Comparison of ENCODE assay signal across 10 cellular contexts in the genomic region with DNA sequence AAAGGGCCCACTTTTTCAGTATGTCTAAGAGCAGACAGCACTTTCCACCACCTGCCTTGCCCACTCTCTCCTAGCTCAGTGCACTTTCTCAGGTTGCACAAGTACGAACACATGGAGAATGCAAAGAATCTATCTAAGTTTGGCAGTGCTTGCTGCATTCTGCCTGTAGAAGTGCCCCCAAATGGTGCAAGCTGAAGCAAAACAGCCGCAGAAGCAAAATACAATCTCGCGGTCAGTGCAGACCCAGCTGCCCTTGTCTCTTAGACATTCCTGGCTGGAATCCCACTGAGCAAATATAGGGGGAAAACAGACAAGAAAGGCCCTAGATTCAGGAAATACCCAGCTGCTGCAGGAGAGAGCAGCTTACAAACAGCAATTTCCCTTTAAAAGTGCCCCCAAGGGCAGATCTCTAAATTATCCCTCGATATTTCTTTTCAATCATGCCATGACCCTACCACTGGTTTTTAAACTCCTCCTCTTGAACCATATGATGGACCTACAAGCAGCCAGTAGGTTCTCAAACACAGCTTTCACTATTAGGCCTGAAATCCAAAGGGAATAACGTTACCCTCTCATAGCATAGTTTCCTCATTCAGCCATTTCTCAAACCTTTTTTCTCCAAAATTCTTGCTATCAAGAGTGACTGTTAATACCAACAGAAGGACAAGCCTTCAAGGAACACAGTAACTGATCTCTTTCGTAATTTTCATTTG.
DNase-seq lines count a peak whose midpoint lies in the region; ATAC-seq and TF ChIP-seq lines count a peak whose summit lies in the region.
"Had no signal": no experiment of that assay in that cellular context is flagged by ENCODE, and none has a peak within 500 bp of the region (broad histone marks: within the 10 kb centered on the region; RNA-seq: fewer than 3 reads in every experiment).

No MANE protein-coding gene starts in this region.

- no peaks in the 10 kb centered on the region for H3K36me3 ChIP-seq in cardiac muscle cell
- H3K36me3 ChIP-seq in neuron (ENCODE audit: insufficient read depth, low read length) = no peaks in the 10 kb centered on the region

- no peaks in the 10 kb centered on the region for H3K9me3 ChIP-seq in cardiac muscle cell (ENCODE audit: low read depth)
- peaks cover 3% of the 10 kb centered on the region for H3K9me3 ChIP-seq in neuron (ENCODE audit: low read length)

- H2AFZ ChIP-seq in neuron (ENCODE audit: low read depth, low read length) = peak overlapping the region; percentile 62

- no peak for ATAC-seq in GM19395 (IDR thresholded peaks at IDR 0.05; ENCODE audit: unreplicated experiment)
- no peak for ATAC-seq in HG03439 (IDR thresholded peaks at IDR 0.05; ENCODE audit: unreplicated experiment)
- ATAC-seq in esophagus mucosa = no peak

- no peaks in the 10 kb centered on the region for H3K27me3 ChIP-seq in cardiac muscle cell
- no peaks in the 10 kb centered on the region for H3K27me3 ChIP-seq in neuron (ENCODE audit: insufficient read depth, low read length)

- no peak overlapping the region for H3K4me3 ChIP-seq in cardiac muscle cell
- peak overlapping the region; percentile 2 for H3K4me3 ChIP-seq in neuron (ENCODE audit: low read length)

- TF ChIP-seq CTCF in cardiac muscle cell (IDR thresholded peaks at IDR 0.05; ENCODE audit: low read depth, low read length) = no peak

- peak overlapping the region; percentile 89 for H3K27ac ChIP-seq in cardiac muscle cell

- DNase-seq in LHCN-M2 (ENCODE audit: low read depth) = peak; percentile 92
- DNase-seq in RPMI7951 (ENCODE audit: low read depth) = peak; percentile 67
- DNase-seq in cardiac muscle cell (ENCODE audit: low read depth in 1 of 2, low spot score in 1 of 2) = peak; percentile 74 to 88
- no peak for DNase-seq in NCI-H187 (lab: John Stamatoyannopoulos, UW)
- DNase-seq: activated CD4-positive, alpha-beta memory T cell treated with anti-CD3 and anti-CD28 coated beads for 36 hours; NCI-H1694 had no signal

- H3K4me1 ChIP-seq in cardiac muscle cell (ENCODE audit: low read depth) (peaks cover 42% of the 10 kb centered on the region), neuron (ENCODE audit: insufficient read depth, low read length) (peaks cover 38% of the 10 kb centered on the region)

Comparison
In these comparisons a context has a peak if more than half of its experiments do, and no peak if none do; other contexts are left out.
1. DNase-seq: peak in LHCN-M2 (single experiment), RPMI7951 (single experiment) and cardiac muscle cell (2 of 2); none in NCI-H187 (0 of 2).